In the genomic region with DNA sequence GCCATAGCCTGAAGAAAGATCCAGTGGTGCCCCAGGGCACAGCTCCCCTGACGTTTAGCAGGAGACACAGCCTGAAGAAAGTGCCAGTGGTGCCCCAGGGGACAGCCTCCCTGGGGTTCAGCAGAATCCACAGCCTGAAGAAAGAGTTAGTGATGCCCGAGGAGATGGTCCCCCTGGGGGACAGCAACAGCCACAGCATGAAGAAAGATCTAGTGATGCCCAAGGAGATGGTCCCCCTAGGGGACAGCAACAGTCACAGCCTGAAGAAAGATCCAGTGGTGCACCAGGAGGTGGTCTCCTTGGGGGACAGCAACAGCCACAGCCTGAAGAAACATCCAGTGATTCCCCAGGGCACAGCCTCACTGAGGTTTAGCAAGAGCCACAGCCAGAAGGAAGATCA, we compare ENCODE assay signal across 34 cellular contexts. TPM values are rescaled to one million over a fixed set of nuclear protein-coding genes. Genes with fewer than 3 reads are reported as not detected.
"Had no signal": no experiment of that assay in that cellular context is flagged by ENCODE, and none has a peak within 500 bp of the region (broad histone marks: within the 10 kb centered on the region; RNA-seq: fewer than 3 reads in every experiment).

No MANE protein-coding gene starts in this region.

- H3K4me3 ChIP-seq: left ventricle myocardium inferior, lung, mucosa of descending colon, ovary, right atrium auricular region, right lobe of liver, smooth muscle cell, transverse colon, upper lobe of left lung, vagina had no signal

- H3K27ac Mint-ChIP-seq: naive thymus-derived CD4-positive, alpha-beta T cell; natural killer cell treated with Interleukin-12 subunit alpha and Interleukin-12 subunit beta and Interleukin-15 and Interleukin-18, amount 100 ng/mL, for 72 hours; progenitor cell of endocrine pancreas; stimulated activated memory B cell treated with anti-CD40 and anti-IgM and Interleukin-4, amounts not matched to agents 10 μg/mL and 1 μg/mL and 100 μg/mL, for 72 hours had no signal

- H3K27me3 ChIP-seq: ovary, right atrium auricular region, right lobe of liver, transverse colon, upper lobe of left lung, vagina had no signal

- H3K4me1 Mint-ChIP-seq: stimulated activated memory B cell treated with anti-CD40 and anti-IgM and Interleukin-4, amounts not matched to agents 10 μg/mL and 1 μg/mL and 100 μg/mL, for 72 hours; stimulated activated naive CD8-positive, alpha-beta T cell treated with anti-CD3 and anti-CD28 coated beads, Interleukin-15, amount 100 ng/mL, for 72 hours had no signal

- H3K27ac ChIP-seq: left ventricle myocardium inferior, ovary, right atrium auricular region, right lobe of liver, transverse colon, upper lobe of left lung, vagina had no signal

- H3K36me3 ChIP-seq: left ventricle myocardium inferior, ovary, right atrium auricular region, right lobe of liver, transverse colon, upper lobe of left lung, vagina had no signal

- H3K9me3 Mint-ChIP-seq: natural killer cell treated with Interleukin-12 subunit alpha and Interleukin-12 subunit beta and Interleukin-15 and Interleukin-18, amount 100 ng/mL, for 72 hours; stimulated activated naive CD8-positive, alpha-beta T cell treated with anti-CD3 and anti-CD28 coated beads, Interleukin-15, amount 100 ng/mL, for 72 hours had no signal

- H3K4me1 ChIP-seq: left ventricle myocardium inferior, right atrium auricular region, right lobe of liver, transverse colon, upper lobe of left lung, vagina had no signal

- H3K4me3 Mint-ChIP-seq: naive thymus-derived CD4-positive, alpha-beta T cell; natural killer cell treated with Interleukin-12 subunit alpha and Interleukin-12 subunit beta and Interleukin-15 and Interleukin-18, amount 100 ng/mL, for 72 hours; stimulated activated memory B cell treated with anti-CD40 and anti-IgM and Interleukin-4, amounts not matched to agents 10 μg/mL and 1 μg/mL and 100 μg/mL, for 72 hours; stimulated activated naive CD8-positive, alpha-beta T cell treated with anti-CD3 and anti-CD28 coated beads, Interleukin-15, amount 100 ng/mL, for 72 hours had no signal

- H3K9me3 ChIP-seq: left ventricle myocardium inferior, mucosa of descending colon, ovary, right atrium auricular region, right lobe of liver, transverse colon, vagina had no signal

- H3K27me3 Mint-ChIP-seq: naive thymus-derived CD4-positive, alpha-beta T cell; stimulated activated memory B cell treated with anti-CD40 and anti-IgM and Interleukin-4, amounts not matched to agents 10 μg/mL and 1 μg/mL and 100 μg/mL, for 72 hours; stimulated activated naive CD8-positive, alpha-beta T cell treated with anti-CD3 and anti-CD28 coated beads, Interleukin-15, amount 100 ng/mL, for 72 hours had no signal

- DNase-seq: islet precursor cell; left ventricle myocardium inferior; midbrain; mucosa of descending colon; naive thymus-derived CD4-positive, alpha-beta T cell; ovary; right lobe of liver; stimulated activated CD4-positive, alpha-beta T cell treated with anti-CD3 and anti-CD28 coated beads, Interleukin-1b, Interleukin-23, amount 100 ng/mL, for 48 hours; stimulated activated CD4-positive, alpha-beta T cell treated with anti-CD3 and anti-CD28 coated beads, Interleukin-2, amount 100 ng/mL, for 48 hours; stimulated activated CD4-positive, alpha-beta T cell treated with anti-CD3 and anti-CD28 coated beads, Interleukin-4, amount 100 ng/mL, for 4 hours; stimulated activated CD8-positive, alpha-beta memory T cell treated with anti-CD3 and anti-CD28 coated beads, Interleukin-4, amount 100 ng/mL, for 48 hours; stimulated activated naive CD4-positive, alpha-beta T cell treated with Interleukin-2 at 50 U/mL for 16 hours; stimulated activated naive CD8-positive, alpha-beta T cell treated with anti-CD3 and anti-CD28 coated beads, Interleukin-15, amount 100 ng/mL, for 72 hours; substantia nigra; transverse colon; upper lobe of left lung had no signal

- H3K36me3 Mint-ChIP-seq: naive thymus-derived CD4-positive, alpha-beta T cell; natural killer cell treated with Interleukin-12 subunit alpha and Interleukin-12 subunit beta and Interleukin-15 and Interleukin-18, amount 100 ng/mL, for 72 hours; stimulated activated memory B cell treated with anti-CD40 and anti-IgM and Interleukin-4, amounts not matched to agents 10 μg/mL and 1 μg/mL and 100 μg/mL, for 72 hours had no signal

RNA-seq across cellular contexts. Expression of a gene that starts 2.8 kb away (rescaled TPM):
- total RNA-seq: kidney epithelial cell; left ventricle myocardium inferior; lower leg skin; lung; mesenteric fat pad; mucosa of descending colon; myocyte; naive thymus-derived CD4-positive, alpha-beta T cell; natural killer cell treated with Interleukin-12 subunit alpha and Interleukin-12 subunit beta and Interleukin-15 and Interleukin-18, amount 100 ng/mL, for 72 hours; omental fat pad; progenitor cell of endocrine pancreas; pulmonary artery endothelial cell; renal cortical epithelial cell; right atrium auricular region; right lobe of liver; skeletal muscle tissue; smooth muscle cell; temporal lobe; transverse colon; urinary bladder; vagina had no signal
- polyA plus RNA-seq: lung; naive thymus-derived CD4-positive, alpha-beta T cell; neural cell; ovary; smooth muscle cell; urinary bladder had no signal
